Comparison of ENCODE assay signal across 24 cellular contexts in the genomic region with DNA sequence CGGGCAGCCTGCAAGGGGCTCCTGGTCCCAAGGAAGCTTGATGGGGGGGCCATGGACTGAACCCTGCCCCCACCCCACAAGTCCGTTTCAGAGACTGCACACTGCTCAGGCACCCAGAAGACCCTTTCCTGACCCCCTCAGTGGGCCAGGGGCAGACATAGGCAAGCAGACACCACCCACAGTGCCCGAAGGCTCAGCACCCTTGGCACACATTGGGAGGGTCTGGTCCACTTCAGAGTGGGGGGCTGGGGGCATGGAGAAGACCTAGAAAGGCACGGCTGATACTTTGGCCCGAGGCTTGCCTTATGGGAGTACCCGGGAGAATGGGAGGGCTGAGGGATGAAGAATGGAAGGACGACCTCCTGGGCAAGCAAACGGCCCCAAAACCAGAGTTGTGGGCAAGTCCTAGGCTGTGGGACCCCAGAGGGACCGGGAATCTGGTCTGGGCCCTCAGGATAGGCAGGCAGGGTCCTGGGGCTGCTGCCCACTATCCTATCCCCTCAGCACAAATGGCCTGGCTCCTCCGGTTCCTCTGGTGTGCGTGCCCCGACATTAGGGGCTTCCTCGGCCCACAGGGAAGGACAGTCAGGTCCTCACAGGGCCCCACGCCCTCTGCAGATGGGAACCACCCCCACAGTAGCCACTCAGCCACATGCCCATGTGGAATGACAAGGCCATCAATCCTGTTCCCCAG. TPM values are rescaled to one million over a fixed set of nuclear protein-coding genes. Genes with fewer than 3 reads are reported as not detected.
A peak's percentile ranks its signal among the peaks of the same experiment; 100 is the strongest.
DNase-seq lines count a peak whose midpoint lies in the region; ATAC-seq and TF ChIP-seq lines count a peak whose summit lies in the region.
"Had no signal": no experiment of that assay in that cellular context is flagged by ENCODE, and none has a peak within 500 bp of the region (broad histone marks: within the 10 kb centered on the region; RNA-seq: fewer than 3 reads in every experiment).

No MANE protein-coding gene starts in this region.

- H4K12ac ChIP-seq in trophoblast cell (ENCODE audit: low read depth, low read length): no peak overlapping the region

- H2AK5ac ChIP-seq in trophoblast cell (ENCODE audit: low read length): no peak overlapping the region

- H3K27me3 ChIP-seq in trophoblast cell (ENCODE audit: insufficient read depth, low read length): no peaks in the 10 kb centered on the region
- H3K27me3 ChIP-seq: neutrophil had no signal

- no peaks in the 10 kb centered on the region for H3K36me3 Mint-ChIP-seq in CD14-positive monocyte
- H3K36me3 Mint-ChIP-seq in stimulated activated memory B cell treated with anti-CD40 and anti-IgM and Interleukin-4, amounts not matched to agents 10 μg/mL and 1 μg/mL and 100 μg/mL, for 72 hours: peaks cover 7% of the 10 kb centered on the region
- H3K36me3 Mint-ChIP-seq: activated naive CD4-positive, alpha-beta T cell treated with anti-CD3 and anti-CD28 coated beads, Interleukin-2, amount 50 U/mL, for 24 hours; memory B cell had no signal

- H3K36me3 ChIP-seq in trophoblast cell (ENCODE audit: control insufficient read depth in 1 of 2, insufficient read depth in 2 of 2, low read length in 2 of 2): no peaks in the 10 kb centered on the region
- H3K36me3 ChIP-seq: neutrophil had no signal

- no peak overlapping the region for H3K4me3 Mint-ChIP-seq in CD14-positive monocyte
- no peak overlapping the region for H3K4me3 Mint-ChIP-seq in stimulated activated memory B cell treated with anti-CD40 and anti-IgM and Interleukin-4, amounts not matched to agents 10 μg/mL and 1 μg/mL and 100 μg/mL, for 72 hours
- H3K4me3 Mint-ChIP-seq: activated CD8-positive, alpha-beta T cell treated with anti-CD3 and anti-CD28 coated beads for 36 hours; activated naive CD4-positive, alpha-beta T cell treated with anti-CD3 and anti-CD28 coated beads, Interleukin-2, amount 50 U/mL, for 24 hours; CD4-positive, alpha-beta T cell; H9; memory B cell had no signal

- H3K4ac ChIP-seq in trophoblast cell (ENCODE audit: low read depth, low read length): no peak overlapping the region

- no peak overlapping the region for H3K18ac ChIP-seq in trophoblast cell (ENCODE audit: low read length)

- H3K4me1 Mint-ChIP-seq in CD14-positive monocyte: no peaks in the 10 kb centered on the region
- H3K4me1 Mint-ChIP-seq in stimulated activated memory B cell treated with anti-CD40 and anti-IgM and Interleukin-4, amounts not matched to agents 10 μg/mL and 1 μg/mL and 100 μg/mL, for 72 hours: no peaks in the 10 kb centered on the region
- H3K4me1 Mint-ChIP-seq: activated naive CD4-positive, alpha-beta T cell treated with anti-CD3 and anti-CD28 coated beads, Interleukin-2, amount 50 U/mL, for 24 hours; H9; memory B cell had no signal

- no peak overlapping the region for H3K27ac ChIP-seq in trophoblast cell (ENCODE audit: low read depth, low read length)
- H3K27ac ChIP-seq: neutrophil, skin epidermis had no signal

- no peak for TF ChIP-seq CTCF in CD14-positive monocyte (IDR thresholded peaks at IDR 0.05)

- no peak overlapping the region for H3K23ac ChIP-seq in trophoblast cell (ENCODE audit: low read length)

- H2BK12ac ChIP-seq in trophoblast cell (ENCODE audit: low read length): no peak overlapping the region

- H3K79me2 ChIP-seq in trophoblast cell (ENCODE audit: control insufficient read depth, insufficient read depth, low read length, poor library complexity): no peaks in the 10 kb centered on the region

- no peak overlapping the region for H2BK120ac ChIP-seq in trophoblast cell (ENCODE audit: insufficient read depth, low read length, poor library complexity)

- H3K9me3 ChIP-seq in trophoblast cell (ENCODE audit: insufficient read depth, low read depth, low read length): peaks cover 42% of the 10 kb centered on the region

- no peak overlapping the region for H3K4me2 ChIP-seq in trophoblast cell (ENCODE audit: low read length)

- WGBS in trophoblast cell (ENCODE audit: extremely low coverage, insufficient coverage, insufficient read length): no CpG with 5 or more reads among the region's 14 CpGs

- no peak overlapping the region for H3K14ac ChIP-seq in trophoblast cell (ENCODE audit: low read length)

- H3K9me3 Mint-ChIP-seq in CD14-positive monocyte: peaks cover 32 to 59% (median 48%) of the 10 kb centered on the region in 7 donors
- peaks cover 14% of the 10 kb centered on the region for H3K9me3 Mint-ChIP-seq in stimulated activated memory B cell treated with anti-CD40 and anti-IgM and Interleukin-4, amounts not matched to agents 10 μg/mL and 1 μg/mL and 100 μg/mL, for 72 hours
- H3K9me3 Mint-ChIP-seq: activated naive CD4-positive, alpha-beta T cell treated with anti-CD3 and anti-CD28 coated beads, Interleukin-2, amount 50 U/mL, for 24 hours had no signal

- no peak overlapping the region for H2AFZ ChIP-seq in trophoblast cell (ENCODE audit: insufficient read depth, low read length, poor library complexity)

- no peak overlapping the region for H3K9ac ChIP-seq in trophoblast cell (ENCODE audit: low read length)

- intact Hi-C loops in CD14-positive monocyte (cut with micrococcal nuclease): no loop called here

- H3K27ac Mint-ChIP-seq in CD14-positive monocyte: no peak overlapping the region
- H3K27ac Mint-ChIP-seq in stimulated activated memory B cell treated with anti-CD40 and anti-IgM and Interleukin-4, amounts not matched to agents 10 μg/mL and 1 μg/mL and 100 μg/mL, for 72 hours: no peak overlapping the region
- H3K27ac Mint-ChIP-seq: activated CD8-positive, alpha-beta T cell treated with anti-CD3 and anti-CD28 coated beads for 36 hours; activated naive CD4-positive, alpha-beta T cell treated with anti-CD3 and anti-CD28 coated beads, Interleukin-2, amount 50 U/mL, for 24 hours; CD4-positive, alpha-beta T cell; H9; memory B cell had no signal

- H3K27me3 Mint-ChIP-seq in CD14-positive monocyte (ENCODE audit: low read depth in 3 of 3): peaks cover 0 to 6% (median 4%) of the 10 kb centered on the region in 3 donors
- peaks cover 7% of the 10 kb centered on the region for H3K27me3 Mint-ChIP-seq in stimulated activated memory B cell treated with anti-CD40 and anti-IgM and Interleukin-4, amounts not matched to agents 10 μg/mL and 1 μg/mL and 100 μg/mL, for 72 hours
- H3K27me3 Mint-ChIP-seq: activated CD8-positive, alpha-beta T cell treated with anti-CD3 and anti-CD28 coated beads for 36 hours; activated naive CD4-positive, alpha-beta T cell treated with anti-CD3 and anti-CD28 coated beads, Interleukin-2, amount 50 U/mL, for 24 hours; CD4-positive, alpha-beta T cell had no signal

- H4K91ac ChIP-seq in trophoblast cell (ENCODE audit: low read depth, low read length): no peak overlapping the region

- no peak for ATAC-seq in stimulated activated memory B cell treated with anti-CD40 and anti-IgM and Interleukin-4, amounts not matched to agents 10 μg/mL and 1 μg/mL and 100 μg/mL, for 72 hours
- no peak for ATAC-seq in HG02870 (IDR thresholded peaks at IDR 0.05; ENCODE audit: unreplicated experiment)
- ATAC-seq: activated CD8-positive, alpha-beta T cell treated with anti-CD3 and anti-CD28 coated beads for 36 hours had no signal

- H4K8ac ChIP-seq in trophoblast cell (ENCODE audit: low read depth, low read length): no peak overlapping the region

- H3K4me3 ChIP-seq in trophoblast cell (ENCODE audit: low read depth, low read length): peak overlapping the region; percentile 22
- H3K4me3 ChIP-seq: skin epidermis had no signal

- H3K4me1 ChIP-seq in trophoblast cell (ENCODE audit: control insufficient read depth in 1 of 2, insufficient read depth in 2 of 2, low read length in 2 of 2): no peaks in the 10 kb centered on the region

- DNase-seq in activated CD8-positive, alpha-beta memory T cell treated with anti-CD3 and anti-CD28 coated beads, Interleukin-2, amount 50 U/mL, for 4 hours: peak; percentile 8
- no peak for DNase-seq in activated CD8-positive, alpha-beta memory T cell treated with anti-CD3 and anti-CD28 coated beads for 24 hours
- DNase-seq in CD14-positive monocyte (ENCODE audit: low spot score) (peak; percentile 32), islet precursor cell (peak; percentile 33), trophoblast cell (no peak), foreskin melanocyte (no peak)
- DNase-seq: 8988T; activated CD8-positive, alpha-beta T cell treated with anti-CD3 and anti-CD28 coated beads for 36 hours; activated T-cell treated with anti-CD3 and anti-CD28 coated beads, Interleukin-2, amount 50 U/mL, for 1 hour; amygdala; effector memory CD4-positive, alpha-beta T cell; erythroblast; H9; KBM-7; NCI-H1105 treated with DMSO at 0.1 percent for 48 hours; NCI-H2029; NCI-H69 had no signal

- H3K79me1 ChIP-seq in trophoblast cell (ENCODE audit: low read length): no peaks in the 10 kb centered on the region

- H2BK5ac ChIP-seq in trophoblast cell (ENCODE audit: low read depth, low read length, poor library complexity): no peak overlapping the region

RNA-seq across cellular contexts. Expression of a gene that starts 15.1 kb away (rescaled TPM):
- polyA plus RNA-seq in CD14-positive monocyte: not detected
- 114 and 122 TPM in 2 replicates for polyA plus RNA-seq in trophoblast cell (2013)

Comparison
In these comparisons a context has a peak if more than half of its experiments do, and no peak if none do; other contexts are left out.
1. DNase-seq: peak in activated CD8-positive, alpha-beta memory T cell treated with anti-CD3 and anti-CD28 coated beads, Interleukin-2, amount 50 U/mL, for 4 hours (single experiment), CD14-positive monocyte (single experiment) and islet precursor cell (single experiment); none in activated CD8-positive, alpha-beta memory T cell treated with anti-CD3 and anti-CD28 coated beads for 24 hours (single experiment), trophoblast cell (0 of 2) and foreskin melanocyte (single experiment).